In the genomic region with DNA sequence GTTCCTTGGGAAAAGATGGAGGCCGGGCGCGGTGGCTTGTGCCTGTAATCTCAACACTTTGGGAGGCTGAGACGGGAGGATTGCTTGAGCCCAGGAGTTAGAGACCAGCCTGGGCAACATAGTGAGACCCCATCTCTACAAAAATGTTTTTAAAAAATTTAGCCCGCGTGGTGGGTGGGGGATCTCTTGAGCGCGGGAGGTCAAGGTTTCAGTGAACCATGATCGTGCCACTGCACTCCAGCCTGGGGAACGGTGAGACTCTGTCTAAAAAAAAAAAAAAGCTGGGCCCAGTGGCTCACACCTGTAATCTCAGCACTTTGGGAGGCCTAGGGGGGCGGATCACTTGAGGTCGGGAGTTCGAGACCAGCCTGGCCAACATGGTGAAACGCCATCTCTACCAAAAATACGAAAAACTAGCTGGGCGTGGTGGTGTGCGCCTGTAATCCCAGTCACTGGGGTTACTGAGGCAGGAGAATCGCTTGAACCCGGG, we compare ENCODE assay signal across 6 cellular contexts. TPM values are rescaled to one million over a fixed set of nuclear protein-coding genes. Genes with fewer than 3 reads are reported as not detected.
DNase-seq lines count a peak whose midpoint lies in the region; ATAC-seq, FAIRE-seq and TF ChIP-seq lines count a peak whose summit lies in the region.
"Not testable (repeated sequence)": the region's sequence is repeated elsewhere in the genome, so short reads cannot be mapped to it uniquely, and the experiment has no call there.

No MANE protein-coding gene starts in this region.

- H3K4me1 Mint-ChIP-seq in astrocyte (ENCODE audit: low read depth, unreplicated experiment): not testable (repeated sequence)

- TF ChIP-seq CTCF in DND-41 (IDR thresholded peaks at IDR 0.05; ENCODE audit: borderline replicate concordance, extremely low read depth, low read length, poor library complexity, severe bottlenecking); RWPE1 (conservative IDR thresholded peaks at IDR 0.05; ENCODE audit: low read depth); astrocyte (IDR thresholded peaks at IDR 0.05; ENCODE audit: insufficient read depth, low read depth, low read length); foreskin fibroblast (IDR thresholded peaks at IDR 0.05; ENCODE audit: low read depth, low read length); stomach (IDR thresholded peaks at IDR 0.05): not testable (repeated sequence)

- peak overlapping the region; percentile 100 for H3K4me2 ChIP-seq in DND-41 (ENCODE audit: insufficient read depth, low read length)
- H3K4me2 ChIP-seq in astrocyte (ENCODE audit: low read length): peak overlapping the region; percentile 97

- H3K27ac ChIP-seq in DND-41 (ENCODE audit: low read length) (peak overlapping the region; percentile 99), RWPE1 (peak overlapping the region; percentile 90), muscle layer of duodenum (ENCODE audit: low read length) (peak overlapping the region; percentile 96), stomach (peak overlapping the region in 4 of 5 donors; percentile 91 to 94 (median 92))
- H3K27ac ChIP-seq in astrocyte (ENCODE audit: low read depth, low read length): not testable (repeated sequence)

- H3K9me3 ChIP-seq in DND-41 (ENCODE audit: insufficient read depth, low read length, severe bottlenecking); astrocyte (ENCODE audit: insufficient read depth, low read depth, low read length); muscle layer of duodenum (ENCODE audit: control insufficient read depth in 1 of 2, low read length in 2 of 2); stomach: not testable (repeated sequence)

- H3K4me1 ChIP-seq in DND-41 (ENCODE audit: insufficient read depth, low read length): peaks cover 40% of the 10 kb centered on the region
- H3K4me1 ChIP-seq in astrocyte (ENCODE audit: insufficient read depth, low read length): peaks cover 15% of the 10 kb centered on the region
- peaks cover 13 to 30% of the 10 kb centered on the region in 2 donors for H3K4me1 ChIP-seq in muscle layer of duodenum (ENCODE audit: control insufficient read depth in 1 of 2, insufficient read depth in 2 of 2, low read length in 2 of 2)
- peaks cover 20 to 49% (median 41%) of the 10 kb centered on the region in 4 donors for H3K4me1 ChIP-seq in stomach

- H3K27me3 Mint-ChIP-seq in astrocyte (ENCODE audit: low read depth, unreplicated experiment): not testable (repeated sequence)

- peak overlapping the region; percentile 89 for H3K27ac Mint-ChIP-seq in astrocyte (ENCODE audit: unreplicated experiment)

- not testable (repeated sequence) for H3K9me3 Mint-ChIP-seq in astrocyte (ENCODE audit: unreplicated experiment)

- not testable (repeated sequence) for TF ChIP-seq EP300 in stomach (IDR thresholded peaks at IDR 0.05)

- not testable (repeated sequence) for DNase-seq in DND-41; RWPE1 (ENCODE audit: low spot score); astrocyte (ENCODE audit: low read depth); foreskin fibroblast; stomach

- not testable (repeated sequence) for H3K36me3 Mint-ChIP-seq in astrocyte (ENCODE audit: low read depth, unreplicated experiment)

- H3K36me3 ChIP-seq in DND-41 (ENCODE audit: insufficient read depth, low read length): peaks cover 60% of the 10 kb centered on the region
- H3K36me3 ChIP-seq in astrocyte (ENCODE audit: insufficient read depth, low read length): not testable (repeated sequence)
- H3K36me3 ChIP-seq in muscle layer of duodenum (ENCODE audit: control insufficient read depth in 1 of 2, insufficient read depth in 2 of 2, low read length in 2 of 2): peaks cover 7 to 24% of the 10 kb centered on the region in 2 donors
- peaks cover 9 to 63% (median 57%) of the 10 kb centered on the region in 4 donors for H3K36me3 ChIP-seq in stomach

- not testable (repeated sequence) for H3K27me3 ChIP-seq in DND-41 (ENCODE audit: insufficient read depth, low read length, poor library complexity); astrocyte (ENCODE audit: insufficient read depth, low read length); muscle layer of duodenum (ENCODE audit: low read depth, low read length); stomach

- peak overlapping the region; percentile 99 for H2AFZ ChIP-seq in DND-41 (ENCODE audit: low read depth, low read length)
- peak overlapping the region; percentile 95 for H2AFZ ChIP-seq in astrocyte (ENCODE audit: low read depth, low read length)

- FAIRE-seq in astrocyte (lab: Jason Lieb, UNC): not testable (repeated sequence)

- intact Hi-C loops in stomach (cut with DNase I; ENCODE audit: low total_unique reads): loop anchor here (5.0 kb wide), 1 partner anchor 104 kb away; no protein-coding TSS in a partner anchor

- H3K4me3 ChIP-seq in DND-41 (ENCODE audit: low read depth in 1 of 2, low read length in 2 of 2) (peak overlapping the region; percentile 88 to 95), astrocyte (ENCODE audit: insufficient read depth, low read depth, low read length) (peak overlapping the region; percentile 97), foreskin fibroblast (ENCODE audit: low read depth in 1 of 2, low read length in 2 of 2) (peak overlapping the region; percentile 69 to 99), muscle layer of duodenum (ENCODE audit: low read depth in 1 of 2, low read length in 2 of 2) (peak overlapping the region; percentile 98), stomach (peak overlapping the region; percentile 76 to 98 (median 92))

- not testable (repeated sequence) for TF ChIP-seq POLR2A in stomach (IDR thresholded peaks at IDR 0.05)

- peaks cover 15% of the 10 kb centered on the region for H4K20me1 ChIP-seq in DND-41 (ENCODE audit: insufficient read depth, low read length)
- peaks cover 13% of the 10 kb centered on the region for H4K20me1 ChIP-seq in astrocyte (ENCODE audit: insufficient read depth, low read length)

- 75 to 80% (median 77%) methylated on average over 19 of the region's 19 CpGs for WGBS in stomach, 5 donors

- H3K79me2 ChIP-seq in DND-41 (ENCODE audit: insufficient read depth, low read length) (peaks cover 65% of the 10 kb centered on the region), astrocyte (ENCODE audit: insufficient read depth, low read length) (peaks cover 37% of the 10 kb centered on the region)

- CTCF ChIA-PET in RWPE1 (lab: Yijun Ruan, JAX): interaction anchor here (0.5 to 3.6 kb wide), 17 partner anchors 9 to 144 kb away, joined by 3 to 41 read pairs (median 5); a partner anchor contains a TSS

- H3K4me3 Mint-ChIP-seq in astrocyte (ENCODE audit: unreplicated experiment): peak overlapping the region; percentile 98

- not testable (repeated sequence) for ATAC-seq in DND-41 (ENCODE audit: insufficient read depth, low read depth)

- H3K9ac ChIP-seq in DND-41 (ENCODE audit: low read depth, low read length) (peak overlapping the region; percentile 92), astrocyte (ENCODE audit: low read length) (peak overlapping the region; percentile 88)

- POLR2A ChIA-PET in RWPE1 (lab: Yijun Ruan, JAX; ENCODE audit: low non-redundant PET): interaction anchor here (0.5 to 1.1 kb wide), 2 partner anchors 20 to 47 kb away, joined by 3 to 4 read pairs; no protein-coding TSS in a partner anchor

RNA-seq across cellular contexts. Expression of a gene that starts 0.8 kb away (rescaled TPM):
- total RNA-seq in astrocyte: 12.0 and 14.1 TPM in 2 replicates
- 10 to 100 TPM in 4 of 5 donors, 1 to 10 TPM in 1; 4.7 to 91.2 (median 20.5) TPM for total RNA-seq in stomach
- 10 to 100 TPM; 10.5 to 11.4 (median 10.8) TPM for polyA plus RNA-seq in stomach

RNA-seq across cellular contexts. Expression of a gene that starts 0.9 kb away (rescaled TPM):
- 10.6 and 11.2 TPM in 2 replicates for total RNA-seq in astrocyte
- 10 to 100 TPM; 19.1 to 78.2 (median 51.3) TPM for total RNA-seq in stomach
- 1 to 10 TPM; 3.2 to 3.4 (median 3.2) TPM for polyA plus RNA-seq in stomach

RNA-seq across cellular contexts. Expression of a gene that starts 11.2 kb away (rescaled TPM):
- total RNA-seq in astrocyte (48.0 and 50.6 TPM in 2 replicates), stomach (100 to 1,000 TPM in 2 of 5 donors, 10 to 100 TPM in 2, 1 to 10 TPM in 1; 4.6 to 335 (median 18.0) TPM)
- polyA plus RNA-seq in stomach: 100 to 1,000 TPM in 1 of 3 donors, 10 to 100 TPM in 2; 74.0 to 108 (median 88.6) TPM

RNA-seq across cellular contexts. Expression of a gene that starts 15.7 kb away (rescaled TPM):
- total RNA-seq in astrocyte (0.89 and 1.0 TPM in 2 replicates), stomach (1 to 10 TPM in 2 of 5 donors, not detected in 3; 1.1 to 2.6 TPM)
- 1 to 10 TPM; 1.1 to 2.3 (median 1.2) TPM for polyA plus RNA-seq in stomach

RNA-seq across cellular contexts. Expression of a gene that starts 18.5 kb away (rescaled TPM):
- 84.4 and 101 TPM in 2 replicates for total RNA-seq in astrocyte
- 100 to 1,000 TPM in 1 of 5 donors, 10 to 100 TPM in 4; 17.5 to 130 (median 65.8) TPM for total RNA-seq in stomach
- 10 to 100 TPM; 15.6 to 32.2 (median 30.4) TPM for polyA plus RNA-seq in stomach
